14 cellular contexts compared by ENCODE assay signal in the genomic region with DNA sequence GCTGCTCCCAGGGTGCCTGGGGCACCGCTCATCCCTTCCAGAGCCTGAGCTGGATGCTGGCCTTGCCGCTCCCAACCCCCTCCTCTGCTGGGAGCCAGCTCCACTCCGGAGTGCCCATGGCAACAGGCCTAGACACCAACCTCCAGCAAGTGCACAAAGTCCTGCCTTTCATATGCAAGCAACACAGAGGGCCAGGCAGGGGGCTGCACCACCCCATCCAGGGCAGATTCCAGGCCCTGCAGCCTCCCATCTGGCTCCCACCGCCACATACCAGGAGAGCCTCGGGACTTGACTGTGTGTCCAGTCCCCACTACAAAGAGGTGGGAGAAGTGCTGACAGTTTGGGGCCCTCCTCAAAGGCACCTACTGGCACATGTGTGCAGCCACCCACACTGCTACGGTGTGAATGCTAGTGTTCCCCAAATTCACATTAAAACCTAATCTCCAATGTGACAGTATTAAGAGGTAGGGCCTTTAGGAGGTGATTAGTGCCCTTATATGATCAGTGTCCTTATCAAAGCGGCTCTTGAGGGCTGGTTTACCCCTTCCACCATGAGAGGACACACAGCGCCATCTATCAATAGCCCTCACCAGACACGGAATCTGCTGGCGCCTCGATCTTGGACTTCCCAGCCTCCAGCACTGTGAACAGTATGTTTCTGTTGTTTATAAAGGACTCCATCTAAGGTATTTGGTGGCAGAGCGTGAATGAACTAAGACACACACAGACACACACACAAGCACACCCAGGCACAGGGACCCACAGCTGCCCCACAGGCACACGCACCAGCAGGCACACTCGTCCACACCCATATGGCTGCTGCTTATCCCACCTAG. TPM values are rescaled to one million over a fixed set of nuclear protein-coding genes. Genes with fewer than 3 reads are reported as not detected.
DNase-seq lines count a peak whose midpoint lies in the region; ATAC-seq and TF ChIP-seq lines count a peak whose summit lies in the region.
"Had no signal": no experiment of that assay in that cellular context is flagged by ENCODE, and none has a peak within 500 bp of the region (broad histone marks: within the 10 kb centered on the region; RNA-seq: fewer than 3 reads in every experiment).

No MANE protein-coding gene starts in this region.

- peak overlapping the region; percentile 89 for H3K27ac ChIP-seq in WERI-Rb-1
- no peak overlapping the region for H3K27ac ChIP-seq in mesenchymal stem cell (ENCODE audit: low read length, poor library complexity, severe bottlenecking)
- H3K27ac ChIP-seq in tibial nerve, result peak overlapping the region; percentile 21 to 93 (median 78)
- H3K27ac ChIP-seq: prostate gland had no signal

- H3K18ac ChIP-seq in mesenchymal stem cell (ENCODE audit: low read depth in 1 of 2, low read length in 2 of 2), result no peak overlapping the region

- H3K14ac ChIP-seq in mesenchymal stem cell (ENCODE audit: low read length in 2 of 2), result no peak overlapping the region

- ATAC-seq in GM21447 (IDR thresholded peaks at IDR 0.05; ENCODE audit: unreplicated experiment), result no peak

- H2BK15ac ChIP-seq in mesenchymal stem cell (ENCODE audit: low read depth, poor library complexity, severe bottlenecking), result no peak overlapping the region

- H3K4me3 Mint-ChIP-seq in glutamatergic neuron (ENCODE audit: unreplicated experiment), result no peak overlapping the region
- H3K4me3 Mint-ChIP-seq: CD4-positive, alpha-beta T cell had no signal

- no peak overlapping the region for H3K4me2 ChIP-seq in mesenchymal stem cell (ENCODE audit: low read length, poor library complexity, severe bottlenecking)

- H3K36me3 ChIP-seq in WERI-Rb-1 (no peaks in the 10 kb centered on the region), mesenchymal stem cell (ENCODE audit: control insufficient read depth in 1 of 2, insufficient read depth in 2 of 2, low read depth in 1 of 2, low read length in 2 of 2) (no peaks in the 10 kb centered on the region), tibial nerve (no peaks in the 10 kb centered on the region)
- H3K36me3 ChIP-seq: MG63, prostate gland, transverse colon had no signal

- TF ChIP-seq EP300 in tibial nerve (IDR thresholded peaks at IDR 0.05), result peak in 1 of 2 donors; percentile 23

- no peak overlapping the region for H2BK12ac ChIP-seq in mesenchymal stem cell (ENCODE audit: low read length in 2 of 2)

- H2BK5ac ChIP-seq in mesenchymal stem cell (ENCODE audit: low read depth, low read length, poor library complexity, severe bottlenecking), result no peak overlapping the region

- H2BK120ac ChIP-seq in mesenchymal stem cell (ENCODE audit: low read depth, low read length), result no peak overlapping the region

- DNase-seq in WERI-Rb-1, result peak; percentile 72
- DNase-seq in glutamatergic neuron, result no peak
- DNase-seq in mesenchymal stem cell, result no peak
- no peak for DNase-seq in tibial nerve (ENCODE audit: low spot score in 2 of 2)
- DNase-seq in iPS-NIHi7 (ENCODE audit: extremely low spot score), result no peak
- DNase-seq in central memory CD4-positive, alpha-beta T cell, result no peak
- DNase-seq: activated CD4-positive, alpha-beta T cell treated with anti-CD3 and anti-CD28 coated beads, Interleukin-2, amount 50 U/mL, for 48 hours; CD4-positive, alpha-beta T cell; MG63; stimulated activated CD8-positive, alpha-beta memory T cell treated with anti-CD3 and anti-CD28 coated beads, Interleukin-4, amount 100 ng/mL, for 48 hours; transverse colon had no signal

- H3K9me3 ChIP-seq in WERI-Rb-1 (ENCODE audit: severe bottlenecking) (peaks cover 7% of the 10 kb centered on the region), mesenchymal stem cell (ENCODE audit: control insufficient read depth, low read length) (peaks cover 22% of the 10 kb centered on the region), tibial nerve (peaks cover 0 to 15% (median 7%) of the 10 kb centered on the region in 4 donors)
- H3K9me3 ChIP-seq: prostate gland had no signal

- no peak for TF ChIP-seq POLR2A in tibial nerve (IDR thresholded peaks at IDR 0.05)

- H3K4ac ChIP-seq in mesenchymal stem cell (ENCODE audit: low read depth in 1 of 2, low read length in 2 of 2), result no peak overlapping the region

- H3K27me3 ChIP-seq in WERI-Rb-1 (ENCODE audit: insufficient read depth, low read depth, severe bottlenecking) (no peaks in the 10 kb centered on the region), mesenchymal stem cell (ENCODE audit: control insufficient read depth in 1 of 2, insufficient read depth in 1 of 2, low read length in 2 of 2) (peaks cover 0 to 25% of the 10 kb centered on the region in 2 experiments), tibial nerve (no peaks in the 10 kb centered on the region)
- H3K27me3 ChIP-seq: dorsolateral prefrontal cortex, MG63, transverse colon had no signal

- no peak overlapping the region for H2AK5ac ChIP-seq in mesenchymal stem cell (ENCODE audit: low read length, severe bottlenecking)

- no peaks in the 10 kb centered on the region for H3K27me3 Mint-ChIP-seq in glutamatergic neuron (ENCODE audit: unreplicated experiment)
- H3K27me3 Mint-ChIP-seq: CD4-positive, alpha-beta T cell had no signal

- peak overlapping the region; percentile 33 for H3K27ac Mint-ChIP-seq in glutamatergic neuron (ENCODE audit: unreplicated experiment)
- H3K27ac Mint-ChIP-seq: CD4-positive, alpha-beta T cell had no signal

- H3K4me1 ChIP-seq in mesenchymal stem cell (ENCODE audit: control insufficient read depth, insufficient read depth, low read depth, low read length), result peaks cover 48% of the 10 kb centered on the region
- H3K4me1 ChIP-seq in tibial nerve, result peaks cover 0 to 69% (median 45%) of the 10 kb centered on the region in 4 donors
- H3K4me1 ChIP-seq: transverse colon had no signal

- peaks cover 36% of the 10 kb centered on the region for H3K4me1 Mint-ChIP-seq in glutamatergic neuron (ENCODE audit: low read depth, unreplicated experiment)

- no peak overlapping the region for H3K9ac ChIP-seq in mesenchymal stem cell (ENCODE audit: low read length)

- TF ChIP-seq CTCF in WERI-Rb-1 (IDR thresholded peaks at IDR 0.05; ENCODE audit: low read depth, low read length) (peak; percentile 55; the same call in 1 of the 2 replicates), glutamatergic neuron (IDR thresholded peaks at IDR 0.05; ENCODE audit: partially characterized antibody, unreplicated experiment) (no peak), tibial nerve (IDR thresholded peaks at IDR 0.05) (peak in 1 of 5 experiments; percentile 6)

- H3K79me1 ChIP-seq in mesenchymal stem cell (replicated peaks; ENCODE audit: low read length, poor library complexity, severe bottlenecking), result no peaks in the 10 kb centered on the region

- H3K9me3 Mint-ChIP-seq in glutamatergic neuron (ENCODE audit: unreplicated experiment), result peaks cover 2% of the 10 kb centered on the region

- WGBS in mesenchymal stem cell, result 88% methylated on average over 10 of the region's 14 CpGs
- 46 to 48% methylated on average over 10 to 14 of the region's 14 CpGs for WGBS in tibial nerve, 2 donors

- no peak overlapping the region for H4K8ac ChIP-seq in mesenchymal stem cell (ENCODE audit: low read length)

- peaks cover 25% of the 10 kb centered on the region for H3K36me3 Mint-ChIP-seq in glutamatergic neuron (ENCODE audit: unreplicated experiment)

- H3K4me3 ChIP-seq in WERI-Rb-1 (ENCODE audit: low read depth, low read length), result peak overlapping the region; percentile 16
- H3K4me3 ChIP-seq in mesenchymal stem cell (ENCODE audit: insufficient read depth in 1 of 2, low read depth in 1 of 2, low read length in 2 of 2), result no peak overlapping the region
- H3K4me3 ChIP-seq in tibial nerve, result no peak overlapping the region
- H3K4me3 ChIP-seq: dorsolateral prefrontal cortex, MG63, prostate gland, transverse colon had no signal

- H2AFZ ChIP-seq in mesenchymal stem cell (ENCODE audit: low read depth, low read length), result no peak overlapping the region

- H4K91ac ChIP-seq in mesenchymal stem cell (ENCODE audit: low read length), result peak overlapping the region; percentile 56

- H3K23ac ChIP-seq in mesenchymal stem cell (ENCODE audit: low read length in 2 of 2), result no peak overlapping the region

RNA-seq across cellular contexts. Expression of gene ARVCF, which starts 16.2 kb away (rescaled TPM):
- 119 TPM for total RNA-seq in glutamatergic neuron (ENCODE audit: unreplicated experiment)
- polyA plus RNA-seq in mesenchymal stem cell (2013, experiment 1 of 2), result 3.0 TPM
- 3.2 TPM for polyA plus RNA-seq in mesenchymal stem cell (2013, experiment 2 of 2)
- 10 to 100 TPM; 47.5 to 98.3 (median 80.6) TPM for total RNA-seq in tibial nerve

RNA-seq across cellular contexts. Expression of gene TANGO2, which starts 20.4 kb away (rescaled TPM):
- 31.8 TPM for total RNA-seq in glutamatergic neuron (ENCODE audit: unreplicated experiment)
- 16.0 TPM for polyA plus RNA-seq in mesenchymal stem cell (2013, experiment 1 of 2)
- 16.1 TPM for polyA plus RNA-seq in mesenchymal stem cell (2013, experiment 2 of 2)
- total RNA-seq in tibial nerve, result 10 to 100 TPM; 31.7 to 56.7 (median 39.0) TPM

RNA-seq across cellular contexts. Expression of gene TXNRD2, which starts 58.8 kb away (rescaled TPM):
- total RNA-seq in glutamatergic neuron (ENCODE audit: unreplicated experiment), result 6.4 TPM
- 5.8 TPM for polyA plus RNA-seq in mesenchymal stem cell (2013, experiment 1 of 2)
- 6.0 TPM for polyA plus RNA-seq in mesenchymal stem cell (2013, experiment 2 of 2)
- total RNA-seq in tibial nerve, result 10 to 100 TPM; 34.8 to 40.6 (median 37.8) TPM

RNA-seq across cellular contexts. Expression of gene COMT, which starts 58.9 kb away (rescaled TPM):
- total RNA-seq in glutamatergic neuron (ENCODE audit: unreplicated experiment) (34.8 TPM), tibial nerve (100 to 1,000 TPM; 212 to 306 (median 240) TPM)
- polyA plus RNA-seq in mesenchymal stem cell (2013, experiment 1 of 2), result 51.6 TPM
- polyA plus RNA-seq in mesenchymal stem cell (2013, experiment 2 of 2), result 55.0 TPM
